10 cellular contexts compared by ENCODE assay signal in genomic region chr2:72883356-72883962, GRCh38. TPM values are rescaled to one million over a fixed set of nuclear protein-coding genes. Genes with fewer than 3 reads are reported as not detected.
DNase-seq lines count a peak whose midpoint lies in the region; ATAC-seq and TF ChIP-seq lines count a peak whose summit lies in the region.
"Had no signal": no experiment of that assay in that cellular context is flagged by ENCODE, and none has a peak within 500 bp of the region (broad histone marks: within the 10 kb centered on the region; RNA-seq: fewer than 3 reads in every experiment).

No MANE protein-coding gene starts in this region.

- no peaks in the 10 kb centered on the region for H3K9me3 ChIP-seq in MG63

- TF ChIP-seq CTCF in GM20000 (IDR thresholded peaks at IDR 0.05; ENCODE audit: extremely low read depth, missing control alignments) = no peak

- H3K27me3 ChIP-seq in MG63 = peaks cover 3% of the 10 kb centered on the region; the same call in 1 of the 2 replicates

- H3K36me3 ChIP-seq in MG63 = peaks cover under 1% of the 10 kb centered on the region; the same call in 1 of the 2 replicates

- peak; percentile 54 for DNase-seq in GM20000 (ENCODE audit: low spot score)
- peak; percentile 26 for DNase-seq in MG63
- peak; percentile 71 for DNase-seq in astrocyte of the hippocampus (ENCODE audit: low read depth, low spot score)
- peak; percentile 74 for DNase-seq in myocyte (ENCODE audit: low read depth)
- no peak for DNase-seq in NCI-H2029 treated with DMSO at 0.1 percent for 48 hours (lab: John Stamatoyannopoulos, UW)
- DNase-seq in occipital lobe (lab: John Stamatoyannopoulos, UW) = no peak
- no peak for DNase-seq in GOT3 (lab: John Stamatoyannopoulos, UW)
- DNase-seq: NCI-H187 treated with DMSO at 0.1 percent for 48 hours had no signal

- no peak overlapping the region for H3K4me3 ChIP-seq in MG63

- no peak for ATAC-seq in HG03135 (IDR thresholded peaks at IDR 0.05; ENCODE audit: unreplicated experiment)
- ATAC-seq: effector memory CD8-positive, alpha-beta T cell had no signal

RNA-seq across cellular contexts. Expression of gene SPR, which starts 3.7 kb away (rescaled TPM):
- total RNA-seq in MG63 (2014; rRNA removed; shearing (Covaris generic); ENCODE audit: low replicate concordance) = 57.7 and 57.8 TPM in 2 replicates
- total RNA-seq in myocyte (26.4 and 27.0 TPM in 2 replicates), occipital lobe (1.2 TPM)
- 32.5 TPM for polyA plus RNA-seq in myocyte (2012)

RNA-seq across cellular contexts. Expression of gene EMX1, which starts 33.9 kb away (rescaled TPM):
- total RNA-seq in MG63 (2014; rRNA removed; shearing (Covaris generic); ENCODE audit: low replicate concordance) = not detected in 2 replicates
- not detected in 2 replicates for total RNA-seq in myocyte
- polyA plus RNA-seq in myocyte (2012) = 0.03 TPM
- 21.1 TPM for total RNA-seq in occipital lobe

RNA-seq across cellular contexts. Expression of gene EXOC6B, which starts 57.6 kb away (rescaled TPM):
- 11.7 and 22.2 TPM in 2 replicates for total RNA-seq in MG63 (2014; rRNA removed; shearing (Covaris generic); ENCODE audit: low replicate concordance)
- total RNA-seq in myocyte (15.4 and 17.7 TPM in 2 replicates), occipital lobe (190 TPM)
- polyA plus RNA-seq in myocyte (2012) = 12.2 TPM

Comparison
In these comparisons a context has a peak if more than half of its experiments do, and no peak if none do; other contexts are left out.
1. DNase-seq: peak in GM20000 (single experiment), MG63 (single experiment), astrocyte of the hippocampus (single experiment) and myocyte (single experiment); none in NCI-H2029 treated with DMSO at 0.1 percent for 48 hours (single experiment), occipital lobe (single experiment) and GOT3 (single experiment).
2. RNA of gene SPR, which starts 3.7 kb away (total RNA-seq): 57.7 to 57.8 TPM in MG63 and 26.4 to 27.0 TPM in myocyte; 1.2 TPM in occipital lobe (single experiment); every median in the first group is over 10 times any median in the second.
3. RNA of gene EMX1, which starts 33.9 kb away (total RNA-seq): 21.1 TPM in occipital lobe (single experiment); not detected in MG63 and not detected in myocyte; every median in the first group is over 10 times any median in the second.